In genomic region chr3:133578548-133579191, GRCh38 we compare ENCODE assay signal across 8 cellular contexts. TPM values are rescaled to one million over a fixed set of nuclear protein-coding genes. Genes with fewer than 3 reads are reported as not detected.
DNase-seq lines count a peak whose midpoint lies in the region; ATAC-seq, FAIRE-seq and TF ChIP-seq lines count a peak whose summit lies in the region.

No MANE protein-coding gene starts in this region.

- peak overlapping the region; percentile 86 for H3K27ac Mint-ChIP-seq in stimulated activated naive CD8-positive, alpha-beta T cell treated with anti-CD3 and anti-CD28 coated beads, Interleukin-15, Interleukin-2, amounts not matched to agents 100 ng/mL and 50 ng/mL, for 24 hours

- TF ChIP-seq CTCF in VCaP (conservative IDR thresholded peaks at IDR 0.05) (peak; percentile 78), hepatocyte (IDR thresholded peaks at IDR 0.05; ENCODE audit: poor library complexity) (peak; percentile 51), gastrocnemius medialis (IDR thresholded peaks at IDR 0.05 in 4 of 5, conservative IDR thresholded peaks at IDR 0.05 in 1 of 5) (peak in 2 of 5 experiments; percentile 23 to 46)

- H3K9me3 Mint-ChIP-seq in stimulated activated naive CD8-positive, alpha-beta T cell treated with anti-CD3 and anti-CD28 coated beads, Interleukin-15, Interleukin-2, amounts not matched to agents 100 ng/mL and 50 ng/mL, for 24 hours: no peaks in the 10 kb centered on the region

- no peak for DNase-seq in stimulated activated naive CD8-positive, alpha-beta T cell treated with anti-CD3 and anti-CD28 coated beads, Interleukin-15, Interleukin-2, amounts not matched to agents 100 U/mL and 50 U/mL, for 24 hours
- DNase-seq in hepatocyte (ENCODE audit: low spot score): peak; percentile 43
- peak; percentile 48 for DNase-seq in urothelium cell line (ENCODE audit: low spot score)
- no peak for DNase-seq in gastrocnemius medialis
- no peak for DNase-seq in NCI-H524 (lab: John Stamatoyannopoulos, UW)

- H3K27me3 Mint-ChIP-seq in stimulated activated naive CD8-positive, alpha-beta T cell treated with anti-CD3 and anti-CD28 coated beads, Interleukin-15, Interleukin-2, amounts not matched to agents 100 ng/mL and 50 ng/mL, for 24 hours: no peaks in the 10 kb centered on the region

- 14% methylated on average over 1 of the region's 1 CpG for WGBS in hepatocyte (ENCODE audit: low lambda C conversion rate, missing lambda C conversion rate)

- no peaks in the 10 kb centered on the region for H3K9me3 ChIP-seq in hepatocyte (ENCODE audit: low read depth)
- H3K9me3 ChIP-seq in gastrocnemius medialis: no peaks in the 10 kb centered on the region

- peaks cover 79% of the 10 kb centered on the region for H3K36me3 Mint-ChIP-seq in stimulated activated naive CD8-positive, alpha-beta T cell treated with anti-CD3 and anti-CD28 coated beads, Interleukin-15, Interleukin-2, amounts not matched to agents 100 ng/mL and 50 ng/mL, for 24 hours (ENCODE audit: low read depth)

- ATAC-seq in stimulated activated naive CD8-positive, alpha-beta T cell treated with anti-CD3 and anti-CD28 coated beads, Interleukin-15, Interleukin-2, amounts not matched to agents 100 U/mL and 50 U/mL, for 24 hours: no peak
- no peak for ATAC-seq in HG02759 (IDR thresholded peaks at IDR 0.05; ENCODE audit: unreplicated experiment)
- no peak for ATAC-seq in gastrocnemius medialis

- H3K27ac ChIP-seq in VCaP: peak overlapping the region; percentile 27
- peak overlapping the region; percentile 15 for H3K27ac ChIP-seq in hepatocyte
- peak overlapping the region in 1 of 4 donors; percentile 42 for H3K27ac ChIP-seq in gastrocnemius medialis

- H3K79me2 ChIP-seq in hepatocyte: peaks cover 92% of the 10 kb centered on the region

- H3K4me2 ChIP-seq in hepatocyte: peak overlapping the region; percentile 88

- in situ Hi-C loops in gastrocnemius medialis (cut with MboI; ENCODE audit: low sequenced_read_pairs in 4 of 4): loop anchor here in 3 of 4 donors (10.0 to 25.0 kb wide), 3 partner anchors 114 to 866 kb away; partner anchors contain the start of gene NPHP3 (in 3 of the 3)

- FAIRE-seq in urothelium cell line (lab: Jason Lieb, UNC): no peak

- no peaks in the 10 kb centered on the region for H3K9me2 ChIP-seq in hepatocyte (replicated peaks; ENCODE audit: insufficient read depth)

- H3K4me1 ChIP-seq in hepatocyte (ENCODE audit: insufficient read depth): peaks cover 19% of the 10 kb centered on the region
- H3K4me1 ChIP-seq in gastrocnemius medialis: peaks cover 37 to 45% of the 10 kb centered on the region in 2 donors

- peaks cover 90% of the 10 kb centered on the region for H4K20me1 ChIP-seq in hepatocyte (ENCODE audit: insufficient read depth, poor library complexity, severe bottlenecking)

- H3K36me3 ChIP-seq in hepatocyte (replicated peaks; ENCODE audit: insufficient read depth, low read depth): peaks cover 5% of the 10 kb centered on the region
- peaks cover 0 to 19% of the 10 kb centered on the region in 2 donors for H3K36me3 ChIP-seq in gastrocnemius medialis

- intact Hi-C loops in gastrocnemius medialis (cut with DNase I; ENCODE audit: low total_unique reads): loop anchor here (10.0 kb wide), 2 partner anchors 676 to 786 kb away; partner anchors contain the start of gene RYK

- no peaks in the 10 kb centered on the region for H3K27me3 ChIP-seq in hepatocyte
- H3K27me3 ChIP-seq in gastrocnemius medialis: no peaks in the 10 kb centered on the region

- H3K4me3 ChIP-seq in hepatocyte (no peak overlapping the region), gastrocnemius medialis (no peak overlapping the region)

- H3K4me3 Mint-ChIP-seq in stimulated activated naive CD8-positive, alpha-beta T cell treated with anti-CD3 and anti-CD28 coated beads, Interleukin-15, Interleukin-2, amounts not matched to agents 100 ng/mL and 50 ng/mL, for 24 hours: peak overlapping the region; percentile 93

- H2AFZ ChIP-seq in hepatocyte: no peak overlapping the region

- peaks cover 73% of the 10 kb centered on the region for H3K4me1 Mint-ChIP-seq in stimulated activated naive CD8-positive, alpha-beta T cell treated with anti-CD3 and anti-CD28 coated beads, Interleukin-15, Interleukin-2, amounts not matched to agents 100 ng/mL and 50 ng/mL, for 24 hours (ENCODE audit: low read depth)

- TF ChIP-seq POLR2A in gastrocnemius medialis (IDR thresholded peaks at IDR 0.05): no peak

RNA-seq across cellular contexts. Expression of gene CDV3, which starts 5.2 kb away (rescaled TPM):
- 223 and 243 TPM in 2 replicates for total RNA-seq in hepatocyte
- 96.2 and 97.6 TPM in 2 replicates for polyA plus RNA-seq in hepatocyte
- 100 to 1,000 TPM; 241 to 376 (median 350) TPM for total RNA-seq in gastrocnemius medialis

Comparison
In these comparisons a context has a peak if more than half of its experiments do, and no peak if none do; other contexts are left out.
1. DNase-seq: peak in hepatocyte (single experiment) and urothelium cell line (single experiment); none in stimulated activated naive CD8-positive, alpha-beta T cell treated with anti-CD3 and anti-CD28 coated beads, Interleukin-15, Interleukin-2, amounts not matched to agents 100 U/mL and 50 U/mL, for 24 hours (single experiment), gastrocnemius medialis (0 of 2) and NCI-H524 (0 of 2).